In the genomic region with DNA sequence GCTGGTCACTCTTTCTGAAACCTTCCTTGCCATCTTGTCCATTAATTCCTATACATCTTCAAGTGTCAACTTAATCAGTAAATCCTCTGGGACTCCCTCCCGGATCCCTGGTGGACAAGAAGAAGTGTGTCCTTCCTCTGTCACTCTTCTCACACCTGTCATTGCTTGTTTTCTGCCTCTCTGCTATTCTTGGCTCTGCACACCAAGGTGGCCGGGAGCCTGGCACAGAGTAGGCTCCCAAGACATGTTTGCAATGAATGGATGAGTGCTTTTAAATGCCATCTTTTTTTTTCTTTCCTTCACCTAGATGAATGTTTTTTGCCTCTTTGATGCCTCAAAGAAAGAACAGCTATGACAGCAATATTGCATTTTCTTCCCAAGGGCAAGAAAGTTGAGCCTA, we compare ENCODE assay signal across 3 cellular contexts.
A peak's percentile ranks its signal among the peaks of the same experiment; 100 is the strongest.
TF ChIP-seq lines count a peak whose summit lies in the region.

No MANE protein-coding gene starts in this region.

TF ChIP-seq in HepG2, 621 proteins besides CTCF, POLR2A, EP300 and RAD21:
- TF ChIP-seq, protein P1, sequence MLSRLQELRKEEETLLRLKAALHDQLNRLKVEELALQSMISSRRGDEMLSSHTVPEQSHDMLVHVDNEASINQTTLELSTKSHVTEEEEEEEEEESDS (CRISPR knock-in tag; IDR thresholded peaks at IDR 0.05; ENCODE audit: borderline replicate concordance), result no peak
- TF ChIP-seq ZBTB44 (CRISPR knock-in tag; IDR thresholded peaks at IDR 0.05), result no peak
- 0 out of 2 replicates have a peak, but pooled peaks have one; percentile 29 for TF ChIP-seq ZNF501 (CRISPR knock-in tag; IDR thresholded peaks at IDR 0.05)
- TF ChIP-seq TEAD3 (CRISPR knock-in tag; optimal IDR thresholded peaks at IDR 0.05; ENCODE audit: borderline replicate concordance), result no peak

TF ChIP-seq in K562, 482 proteins besides CTCF, POLR2A, EP300 and RAD21:
- no peak for TF ChIP-seq ATF4 (CRISPR knock-in tag; IDR thresholded peaks at IDR 0.05)
- TF ChIP-seq EP400 (IDR thresholded peaks at IDR 0.05), result no peak
- TF ChIP-seq KDM2B (CRISPR knock-in tag; IDR thresholded peaks at IDR 0.05), result no peak
- TF ChIP-seq SUPT5H (IDR thresholded peaks at IDR 0.05), result no peak
- no peak for TF ChIP-seq ZNF347 (CRISPR knock-in tag; IDR thresholded peaks at IDR 0.05; ENCODE audit: low read depth)
- no peak for TF ChIP-seq MTA1 (IDR thresholded peaks at IDR 0.05; ENCODE audit: borderline replicate concordance)
- no peak for TF ChIP-seq TCF3 (CRISPR knock-in tag; IDR thresholded peaks at IDR 0.05)
- no peak for TF ChIP-seq RFX5 (IDR thresholded peaks at IDR 0.05; ENCODE audit: low read depth, low read length)
- no peak for TF ChIP-seq NFYB (IDR thresholded peaks at IDR 0.05; ENCODE audit: extremely low read depth, insufficient read length)
- TF ChIP-seq, protein P2, sequence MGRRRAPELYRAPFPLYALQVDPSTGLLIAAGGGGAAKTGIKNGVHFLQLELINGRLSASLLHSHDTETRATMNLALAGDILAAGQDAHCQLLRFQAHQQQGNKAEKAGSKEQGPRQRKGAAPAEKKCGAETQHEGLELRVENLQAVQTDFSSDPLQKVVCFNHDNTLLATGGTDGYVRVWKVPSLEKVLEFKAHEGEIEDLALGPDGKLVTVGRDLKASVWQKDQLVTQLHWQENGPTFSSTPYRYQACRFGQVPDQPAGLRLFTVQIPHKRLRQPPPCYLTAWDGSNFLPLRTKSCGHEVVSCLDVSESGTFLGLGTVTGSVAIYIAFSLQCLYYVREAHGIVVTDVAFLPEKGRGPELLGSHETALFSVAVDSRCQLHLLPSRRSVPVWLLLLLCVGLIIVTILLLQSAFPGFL (CRISPR knock-in tag; IDR thresholded peaks at IDR 0.05), result no peak
- no peak for TF ChIP-seq MEIS2 (IDR thresholded peaks at IDR 0.05; ENCODE audit: partially characterized antibody)
- TF ChIP-seq, protein P3, sequence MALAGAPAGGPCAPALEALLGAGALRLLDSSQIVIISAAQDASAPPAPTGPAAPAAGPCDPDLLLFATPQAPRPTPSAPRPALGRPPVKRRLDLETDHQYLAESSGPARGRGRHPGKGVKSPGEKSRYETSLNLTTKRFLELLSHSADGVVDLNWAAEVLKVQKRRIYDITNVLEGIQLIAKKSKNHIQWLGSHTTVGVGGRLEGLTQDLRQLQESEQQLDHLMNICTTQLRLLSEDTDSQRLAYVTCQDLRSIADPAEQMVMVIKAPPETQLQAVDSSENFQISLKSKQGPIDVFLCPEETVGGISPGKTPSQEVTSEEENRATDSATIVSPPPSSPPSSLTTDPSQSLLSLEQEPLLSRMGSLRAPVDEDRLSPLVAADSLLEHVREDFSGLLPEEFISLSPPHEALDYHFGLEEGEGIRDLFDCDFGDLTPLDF (CRISPR knock-in tag; IDR thresholded peaks at IDR 0.05), result no peak
- no peak for TF ChIP-seq POLR3A (IDR thresholded peaks at IDR 0.05; ENCODE audit: borderline replicate concordance, extremely low read depth, insufficient read depth, insufficient read length)

TF ChIP-seq in neural cell, 6 proteins besides CTCF, POLR2A, EP300 and RAD21:
- no peak for TF ChIP-seq MXI1 (conservative IDR thresholded peaks at IDR 0.05; ENCODE audit: poor library complexity, severe bottlenecking)
